1 cellular context compared by ENCODE assay signal in genomic region chr2:70248145-70248809, GRCh38.
TF ChIP-seq lines count a peak whose summit lies in the region.

Gene TIA1 (minus strand): TSS chr2:70248628. CDS start chr2:70248430, 198 bp downstream.

TF ChIP-seq in GM12878, 131 proteins besides CTCF, POLR2A, EP300 and RAD21 (continued from another document):
- TF ChIP-seq ZBTB40 (IDR thresholded peaks at IDR 0.05; ENCODE audit: borderline replicate concordance), result no peak
- TF ChIP-seq SREBF1 (IDR thresholded peaks at IDR 0.05; ENCODE audit: low read length), result no peak
- peak; percentile 45; the same call in 1 of the 2 replicates for TF ChIP-seq DPF2 (IDR thresholded peaks at IDR 0.05)
- TF ChIP-seq POLR2AphosphoS2 (IDR thresholded peaks at IDR 0.05; ENCODE audit: low read depth, low read length), result peak; percentile 54; the same call in 1 of the 2 replicates
- no peak for TF ChIP-seq BRCA1 (IDR thresholded peaks at IDR 0.05; ENCODE audit: low read depth, low read length)
- TF ChIP-seq RB1 (IDR thresholded peaks at IDR 0.05; ENCODE audit: borderline replicate concordance), result no peak; the same call in 1 of the 2 replicates
- no peak for TF ChIP-seq MEF2B (IDR thresholded peaks at IDR 0.05; ENCODE audit: partially characterized antibody, poor library complexity, severe bottlenecking)
- TF ChIP-seq SMARCA5 (IDR thresholded peaks at IDR 0.05), result peak; percentile 88
- TF ChIP-seq IKZF1 (conservative IDR thresholded peaks at IDR 0.05), result peak; percentile 94
- TF ChIP-seq NR2C2 (IDR thresholded peaks at IDR 0.05; ENCODE audit: borderline replicate concordance, control insufficient read depth, insufficient read length, low read depth), result no peak
- peak; percentile 65; the same call in 1 of the 2 replicates for TF ChIP-seq RELB (IDR thresholded peaks at IDR 0.05; ENCODE audit: low read depth)
- TF ChIP-seq NFIC (IDR thresholded peaks at IDR 0.05; ENCODE audit: low read depth, low read length), result no peak
- no peak for TF ChIP-seq USF1 (IDR thresholded peaks at IDR 0.05; ENCODE audit: borderline replicate concordance, extremely low read length, insufficient read depth, low read depth, low read length)
- TF ChIP-seq IRF4 (IDR thresholded peaks at IDR 0.05; ENCODE audit: low read depth, low read length), result no peak
- peak; percentile 82 for TF ChIP-seq NR2C1 (IDR thresholded peaks at IDR 0.05)
- TF ChIP-seq ATF2 (IDR thresholded peaks at IDR 0.05; ENCODE audit: low read length), result no peak
- no peak for TF ChIP-seq FOS (IDR thresholded peaks at IDR 0.05; ENCODE audit: borderline replicate concordance, extremely low read depth, insufficient read length)
- no peak for TF ChIP-seq WRNIP1 (IDR thresholded peaks at IDR 0.05; ENCODE audit: borderline replicate concordance, low read depth, low read length)
- TF ChIP-seq STAT3 (IDR thresholded peaks at IDR 0.05; ENCODE audit: low read depth, low read length), result no peak
- TF ChIP-seq SUPT20H (IDR thresholded peaks at IDR 0.05; ENCODE audit: borderline replicate concordance, control insufficient read depth, low read depth, low read length), result no peak
- TF ChIP-seq ZSCAN29 (IDR thresholded peaks at IDR 0.05), result no peak
- TF ChIP-seq BCLAF1 (IDR thresholded peaks at IDR 0.05), result no peak
- TF ChIP-seq E2F8 (IDR thresholded peaks at IDR 0.05; ENCODE audit: low read depth, partially characterized antibody), result no peak
- TF ChIP-seq BHLHE40 (IDR thresholded peaks at IDR 0.05; ENCODE audit: borderline replicate concordance in 1 of 2, low read depth in 2 of 2, low read length in 1 of 2), result no peak
- TF ChIP-seq JUND (IDR thresholded peaks at IDR 0.05; ENCODE audit: low read depth, low read length), result no peak
- no peak for TF ChIP-seq E4F1 (IDR thresholded peaks at IDR 0.05; ENCODE audit: borderline replicate concordance, partially characterized antibody)
- TF ChIP-seq ZNF207 (IDR thresholded peaks at IDR 0.05; ENCODE audit: borderline replicate concordance), result no peak
- TF ChIP-seq IKZF2 (IDR thresholded peaks at IDR 0.05), result peak in 1 of 2 experiments; percentile 16; a peak in 2 of 4 replicates
- no peak for TF ChIP-seq MYC (IDR thresholded peaks at IDR 0.05; ENCODE audit: insufficient read depth, insufficient read length, insufficient replicate concordance, low read length, severe bottlenecking)
- TF ChIP-seq NR2F1 (conservative IDR thresholded peaks at IDR 0.05), result peak; percentile 92
- no peak for TF ChIP-seq NFYA (IDR thresholded peaks at IDR 0.05; ENCODE audit: borderline replicate concordance, low read depth, low read length)
- TF ChIP-seq GATAD2B (conservative IDR thresholded peaks at IDR 0.05; ENCODE audit: low read depth), result peak; percentile 54
- TF ChIP-seq PBX3 (IDR thresholded peaks at IDR 0.05; ENCODE audit: insufficient replicate concordance, low read depth, low read length), result no peak
- TF ChIP-seq MXI1 (IDR thresholded peaks at IDR 0.05; ENCODE audit: low read depth, low read length), result no peak
TF ChIP-seq in GM12878: peak in this region for 30.
